In genomic region chr4:2907706-2908293, GRCh38 we compare ENCODE assay signal across 18 cellular contexts. TPM values are rescaled to one million over a fixed set of nuclear protein-coding genes. Genes with fewer than 3 reads are reported as not detected.
DNase-seq lines count a peak whose midpoint lies in the region; ATAC-seq and TF ChIP-seq lines count a peak whose summit lies in the region.
"Had no signal": no experiment of that assay in that cellular context is flagged by ENCODE, and none has a peak within 500 bp of the region (broad histone marks: within the 10 kb centered on the region; RNA-seq: fewer than 3 reads in every experiment).

No MANE protein-coding gene starts in this region.

- BruUV-seq in mammary epithelial cell (replicated peaks; lab: Mats Ljungman, UMichigan): no TSS peak

- DNase-seq in T47D (ENCODE audit: low read depth in 1 of 2, low spot score in 1 of 2): peak; percentile 84 to 95
- DNase-seq in mammary epithelial cell: no peak
- peak; percentile 54 for DNase-seq in NCI-H345 (lab: John Stamatoyannopoulos, UW)
- DNase-seq in left colon: no peak
- no peak for DNase-seq in T1000 (lab: John Stamatoyannopoulos, UW)
- DNase-seq in C1 segment of cervical spinal cord (lab: John Stamatoyannopoulos, UW): no peak
- DNase-seq in GM03348 (ENCODE audit: low spot score): no peak
- DNase-seq: activated B cell treated with CpG ODN at 0.5 μM for 24 hours; activated CD8-positive, alpha-beta memory T cell treated with anti-CD3 and anti-CD28 coated beads, Interleukin-2, amount 50 U/mL, for 48 hours; activated naive CD4-positive, alpha-beta T cell treated with anti-CD3 and anti-CD28 coated beads, Interleukin-2, amount 10 ng/mL, durations not matched to agents 7 days and 5 days; DMS79 treated with DMSO at 0.1 percent for 48 hours; heart right ventricle; NCI-H1694 treated with DMSO at 0.1 percent for 48 hours; NCI-H82; stimulated activated CD4-positive, alpha-beta T cell treated with anti-CD3 and anti-CD28 coated beads, Interleukin-12 subunit alpha, Interleukin-12 subunit beta, amount 100 ng/mL, for 4 hours; SW 1271 had no signal

- H3K36me3 ChIP-seq in mammary epithelial cell (ENCODE audit: insufficient read depth, low read length): peaks cover 29% of the 10 kb centered on the region

- no peaks in the 10 kb centered on the region for H3K9me3 ChIP-seq in mammary epithelial cell (replicated peaks; ENCODE audit: insufficient read depth, low read length)
- H3K9me3 ChIP-seq: breast epithelium, heart right ventricle had no signal

- intact Hi-C loops in mammary epithelial cell (cut with micrococcal nuclease): no loop called here
- intact Hi-C loops in left colon (cut with DNase I, micrococcal nuclease): no loop called here

- ATAC-seq in left colon (peak; percentile 82), HG03469 (IDR thresholded peaks at IDR 0.05; ENCODE audit: unreplicated experiment) (no peak)
- ATAC-seq: heart right ventricle had no signal

- TF ChIP-seq CTCF in mammary epithelial cell (conservative IDR thresholded peaks at IDR 0.05 in 1 of 2, IDR thresholded peaks at IDR 0.05 in 1 of 2; ENCODE audit: extremely low read depth in 1 of 2, insufficient read depth in 1 of 2, low read depth in 1 of 2, low read length in 2 of 2): no peak

- H3K4me3 ChIP-seq in mammary epithelial cell (replicated peaks in 1 of 3; ENCODE audit: insufficient read depth in 1 of 3, low read depth in 2 of 3, low read length in 3 of 3): no peak overlapping the region
- H3K4me3 ChIP-seq: breast epithelium, heart right ventricle had no signal

- no peak overlapping the region for H3K27ac ChIP-seq in mammary epithelial cell (ENCODE audit: insufficient read depth, low read depth, low read length)
- H3K27ac ChIP-seq: heart right ventricle had no signal

- WGBS in mammary epithelial cell (ENCODE audit: low coverage, missing lambda C conversion rate): 88% methylated on average over 11 of the region's 11 CpGs

- no peaks in the 10 kb centered on the region for H4K20me1 ChIP-seq in mammary epithelial cell (ENCODE audit: insufficient read depth, low read length)

- no peak overlapping the region for H3K4me2 ChIP-seq in mammary epithelial cell (ENCODE audit: insufficient read depth, low read depth, low read length)

- in situ Hi-C loops in T47D (cut with HindIII; ENCODE audit: low pct_unique_long_range_greater_than_20kb, low sequenced_read_pairs) (no loop called here), mammary epithelial cell (cut with MboI; ENCODE audit: low sequenced_read_pairs in 2 of 2) (no loop called here)

- CTCF ChIA-PET in mammary epithelial cell (lab: Charles Lee; ENCODE audit: low non-redundant PET): no interaction called here

- no peaks in the 10 kb centered on the region for H3K79me2 ChIP-seq in mammary epithelial cell (ENCODE audit: insufficient read depth, low read length)

- dilution Hi-C loops in mammary epithelial cell (cut with HindIII; ENCODE audit: low sequenced_read_pairs): no loop called here

- no peaks in the 10 kb centered on the region for H3K4me1 ChIP-seq in mammary epithelial cell (ENCODE audit: insufficient read depth, low read length)
- H3K4me1 ChIP-seq: breast epithelium had no signal

- no peak overlapping the region for H3K9ac ChIP-seq in mammary epithelial cell (ENCODE audit: insufficient read depth, low read length)

- H3K27me3 ChIP-seq in mammary epithelial cell (ENCODE audit: insufficient read depth, low read length): no peaks in the 10 kb centered on the region
- H3K27me3 ChIP-seq: breast epithelium, heart right ventricle had no signal

- H2AFZ ChIP-seq in mammary epithelial cell (ENCODE audit: low read depth, low read length): no peak overlapping the region

RNA-seq across cellular contexts. Expression of gene NOP14, which starts 55.4 kb away (rescaled TPM):
- total RNA-seq in mammary epithelial cell: 10 to 100 TPM; 22.8 to 40.0 TPM
- 16.1 TPM for polyA plus RNA-seq in mammary epithelial cell
- 37.5 TPM for polyA minus RNA-seq in mammary epithelial cell
- 10 to 100 TPM; 20.4 to 22.9 TPM for total RNA-seq in left colon

RNA-seq across cellular contexts. Expression of gene GRK4, which starts 55.6 kb away (rescaled TPM):
- total RNA-seq in mammary epithelial cell (1 to 10 TPM; 5.4 to 6.8 TPM), left colon (1 to 10 TPM; 1.7 to 3.9 TPM)
- polyA plus RNA-seq in mammary epithelial cell: 2.1 TPM
- not detected for polyA minus RNA-seq in mammary epithelial cell

Comparison
In these comparisons a context has a peak if more than half of its experiments do, and no peak if none do; other contexts are left out.
1. DNase-seq: peak in T47D (2 of 2) and NCI-H345 (single experiment); none in mammary epithelial cell (single experiment), left colon (0 of 2), T1000 (single experiment), C1 segment of cervical spinal cord (0 of 14) and GM03348 (single experiment).